ENCODE assay signal across 1 cellular context in the genomic region with DNA sequence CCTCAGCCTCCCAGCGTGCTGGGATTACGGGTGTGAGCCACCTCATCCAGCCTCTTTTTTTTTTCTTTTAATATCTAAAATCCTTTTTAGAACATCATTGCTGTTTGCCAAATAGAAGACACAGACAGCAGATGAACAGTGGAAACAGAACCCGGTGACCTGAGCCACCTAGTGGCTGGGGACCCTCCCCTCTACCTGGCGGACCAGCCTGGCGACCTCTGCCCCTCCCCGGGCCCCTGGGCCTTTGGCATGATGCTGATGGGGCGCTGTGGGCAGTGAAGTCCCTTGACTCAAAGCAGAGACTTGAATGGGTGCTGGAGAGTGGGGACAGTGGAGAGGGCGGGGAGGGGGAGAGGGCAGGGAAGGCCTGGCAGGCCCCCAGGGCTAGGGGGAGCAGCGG. TPM values are rescaled to one million over a fixed set of nuclear protein-coding genes. Genes with fewer than 3 reads are reported as not detected.
"Had no signal": no experiment of that assay in that cellular context is flagged by ENCODE, and none has a peak within 500 bp of the region (broad histone marks: within the 10 kb centered on the region; RNA-seq: fewer than 3 reads in every experiment).

No MANE protein-coding gene starts in this region.

RNA-seq across cellular contexts. Expression of a gene that starts 51.8 kb away (rescaled TPM):
- total RNA-seq: M059J had no signal
